Comparison of ENCODE assay signal across 8 cellular contexts in the genomic region with DNA sequence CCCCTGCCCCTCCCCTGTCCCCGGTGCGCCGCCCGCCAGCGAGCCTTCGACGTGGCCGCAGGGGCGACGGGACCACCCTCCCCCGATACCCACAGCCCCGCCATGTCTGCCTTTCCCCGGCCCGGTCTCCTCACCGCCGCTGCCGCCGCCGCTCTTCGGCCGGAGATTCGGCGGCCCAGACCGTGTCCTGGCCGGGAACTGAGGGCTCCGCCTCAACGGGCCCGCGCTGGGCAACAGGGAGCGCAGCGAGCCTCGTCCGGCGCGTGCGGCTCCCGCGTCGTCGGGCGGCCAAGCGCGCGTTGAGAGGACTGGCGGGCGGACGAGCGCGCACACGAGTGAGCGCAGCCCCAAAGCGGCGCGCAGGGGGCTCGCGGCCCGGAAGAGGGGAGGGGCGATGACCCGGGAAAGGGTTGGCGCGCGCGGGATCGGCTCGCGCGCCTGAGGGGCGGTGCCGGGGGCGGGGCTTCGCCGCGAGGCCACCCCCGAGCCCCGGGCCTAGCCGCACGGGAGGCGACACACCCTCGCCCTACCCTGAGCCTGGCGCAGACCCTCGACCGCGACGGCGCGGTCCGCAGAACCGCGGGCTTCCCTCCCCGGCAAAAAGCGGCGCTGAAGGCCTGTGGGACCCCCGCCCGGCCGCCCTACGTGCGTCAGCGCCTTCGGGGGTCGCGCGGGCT.
DNase-seq lines count a peak whose midpoint lies in the region; ATAC-seq and TF ChIP-seq lines count a peak whose summit lies in the region.

Gene BTG3 (minus strand): TSS at position 337 of the 677 bp plus-strand sequence. CDS start 3,757 bp downstream, outside the sequence.

- peak; percentile 29 for ATAC-seq in HG03060 (IDR thresholded peaks at IDR 0.05; ENCODE audit: low read depth, unreplicated experiment)

- peak within 1 kb of the TSS; percentile 79 for H3K27ac ChIP-seq in layer of hippocampus (ENCODE audit: low read depth, low read length)

- peak; percentile 82 for TF ChIP-seq POLR2A in GM18526 (IDR thresholded peaks at IDR 0.05; ENCODE audit: extremely low read depth, insufficient read length)

- peak within 1 kb of the TSS; percentile 88 for H3K4me3 ChIP-seq in choroid plexus epithelial cell (ENCODE audit: low read depth, low read length)

- no peak for TF ChIP-seq CTCF in choroid plexus epithelial cell (conservative IDR thresholded peaks at IDR 0.05; ENCODE audit: low read depth, low read length)

- peak; percentile 69 for DNase-seq in ACHN
- DNase-seq in NCI-H2196 (lab: John Stamatoyannopoulos, UW; ENCODE audit: unreplicated experiment) = peak; percentile 81
- DNase-seq in activated CD4-positive, alpha-beta T cell treated with anti-CD3 and anti-CD28 coated beads for 24 hours (ENCODE audit: low read depth in 2 of 2) = peak; percentile 67 to 73
- peak; percentile 84 for DNase-seq in choroid plexus epithelial cell (ENCODE audit: low read depth)
- DNase-seq in stimulated activated CD4-positive, alpha-beta T cell treated with anti-CD3 and anti-CD28 coated beads, Interleukin-1b, Interleukin-23, amount 100 ng/mL, for 24 hours (ENCODE audit: low read depth in 4 of 4, low spot score in 1 of 4) = peak; percentile 45 to 79 (median 64)

- H3K27me3 ChIP-seq in layer of hippocampus (ENCODE audit: control insufficient read depth, insufficient read depth, low read length) = no peaks in the 10 kb centered on the region

- in situ Hi-C loops in ACHN (cut with HindIII; ENCODE audit: low pct_ligation_motif_present, low pct_unique_long_range_greater_than_20kb, low sequenced_read_pairs) = no loop called here

Comparison
In these comparisons a context has a peak if more than half of its experiments do, and no peak if none do; other contexts are left out.
1. Peak in every context shown above with its lines: DNase-seq, ATAC-seq, H3K4me3 ChIP-seq and H3K27ac ChIP-seq.